ENCODE assay signal across 26 cellular contexts in the genomic region with DNA sequence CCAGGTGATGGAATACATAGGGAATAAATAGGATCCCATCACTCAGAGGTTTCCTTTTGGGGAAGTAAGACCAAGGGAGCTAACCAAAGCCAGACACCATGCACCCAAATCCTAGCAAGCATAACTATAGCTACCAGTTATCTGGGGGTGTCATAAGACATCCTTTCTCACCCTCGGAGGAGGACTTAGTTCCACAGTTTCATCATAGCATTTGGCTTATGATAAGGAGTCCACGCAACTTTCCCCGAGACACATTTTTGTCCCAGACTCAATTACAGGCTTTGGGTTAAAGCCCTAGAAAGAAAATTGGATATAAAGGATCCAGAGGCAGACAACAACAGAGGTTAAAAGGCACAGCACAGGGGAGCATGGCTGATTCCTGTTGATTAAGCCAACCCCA.
DNase-seq lines count a peak whose midpoint lies in the region; ATAC-seq, FAIRE-seq and TF ChIP-seq lines count a peak whose summit lies in the region.
"Had no signal": no experiment of that assay in that cellular context is flagged by ENCODE, and none has a peak within 500 bp of the region (broad histone marks: within the 10 kb centered on the region; RNA-seq: fewer than 3 reads in every experiment).

No MANE protein-coding gene starts in this region.

- WGBS in mesenchymal stem cell: 100% methylated on average over 3 of the region's 3 CpGs
- 26% methylated on average over 3 of the region's 3 CpGs for WGBS in smooth muscle cell (ENCODE audit: low lambda C conversion rate)
- 75 to 82% methylated on average over 3 of the region's 3 CpGs for WGBS in pancreas, 2 donors

- H3K4ac ChIP-seq in mesenchymal stem cell (ENCODE audit: low read depth in 1 of 2, low read length in 2 of 2): peak overlapping the region in 1 of 2 experiments; percentile 69

- H2BK5ac ChIP-seq in mesenchymal stem cell (ENCODE audit: low read depth, low read length, poor library complexity, severe bottlenecking): no peak overlapping the region

- no peaks in the 10 kb centered on the region for H3K79me1 ChIP-seq in mesenchymal stem cell (replicated peaks; ENCODE audit: low read length, poor library complexity, severe bottlenecking)

- no peak for TF ChIP-seq CTCF in fibroblast of pulmonary artery (IDR thresholded peaks at IDR 0.05; ENCODE audit: low read length, missing control alignments)
- no peak for TF ChIP-seq CTCF in smooth muscle cell (IDR thresholded peaks at IDR 0.05; ENCODE audit: borderline replicate concordance, insufficient read depth, poor library complexity, severe bottlenecking)
- TF ChIP-seq CTCF in pancreas (IDR thresholded peaks at IDR 0.05): no peak

- H3K27me3 ChIP-seq in mesenchymal stem cell (ENCODE audit: control insufficient read depth in 1 of 2, insufficient read depth in 1 of 2, low read length in 2 of 2) (no peaks in the 10 kb centered on the region), smooth muscle cell (ENCODE audit: low read depth) (no peaks in the 10 kb centered on the region), pancreas (no peaks in the 10 kb centered on the region)
- H3K27me3 ChIP-seq: BE2C, BLaER1 had no signal

- no peak overlapping the region for H2BK15ac ChIP-seq in mesenchymal stem cell (ENCODE audit: low read depth, poor library complexity, severe bottlenecking)

- peaks cover 3% of the 10 kb centered on the region for H3K4me1 ChIP-seq in mesenchymal stem cell (ENCODE audit: control insufficient read depth, insufficient read depth, low read depth, low read length)
- peaks cover 16% of the 10 kb centered on the region for H3K4me1 ChIP-seq in smooth muscle cell (ENCODE audit: low read depth)
- no peaks in the 10 kb centered on the region for H3K4me1 ChIP-seq in pancreas
- H3K4me1 ChIP-seq: BE2C, BLaER1 had no signal

- H2BK12ac ChIP-seq in mesenchymal stem cell (ENCODE audit: low read length in 2 of 2): peak overlapping the region; percentile 25 to 90

- H4K91ac ChIP-seq in mesenchymal stem cell (ENCODE audit: low read length): peak overlapping the region; percentile 80

- no peak overlapping the region for H4K8ac ChIP-seq in mesenchymal stem cell (ENCODE audit: low read length)

- peaks cover 31% of the 10 kb centered on the region for H3F3A ChIP-seq in smooth muscle cell (ENCODE audit: low read depth)

- H3K27ac ChIP-seq in mesenchymal stem cell (ENCODE audit: low read length, poor library complexity, severe bottlenecking) (no peak overlapping the region), smooth muscle cell (ENCODE audit: low read depth) (peak overlapping the region; percentile 21), pancreas (no peak overlapping the region)
- H3K27ac ChIP-seq: BLaER1 had no signal

- intact Hi-C loops in pancreas (cut with DNase I): no loop called here

- no peaks in the 10 kb centered on the region for H3K79me2 ChIP-seq in smooth muscle cell (ENCODE audit: low read depth)

- peaks cover 14% of the 10 kb centered on the region for H3K9me3 ChIP-seq in mesenchymal stem cell (ENCODE audit: control insufficient read depth, low read length)
- no peaks in the 10 kb centered on the region for H3K9me3 ChIP-seq in smooth muscle cell (replicated peaks; ENCODE audit: low read depth)
- H3K9me3 ChIP-seq in pancreas: no peaks in the 10 kb centered on the region
- H3K9me3 ChIP-seq: BE2C had no signal

- H2AK5ac ChIP-seq in mesenchymal stem cell (ENCODE audit: low read length, severe bottlenecking): no peak overlapping the region

- H2BK120ac ChIP-seq in mesenchymal stem cell (ENCODE audit: low read depth, low read length): no peak overlapping the region

- no peak overlapping the region for H3K23ac ChIP-seq in mesenchymal stem cell (ENCODE audit: low read length in 2 of 2)

- H3K14ac ChIP-seq in mesenchymal stem cell (ENCODE audit: low read length in 2 of 2): no peak overlapping the region

- peak overlapping the region; percentile 52 to 61 for H3K18ac ChIP-seq in mesenchymal stem cell (ENCODE audit: low read depth in 1 of 2, low read length in 2 of 2)

- DNase-seq in fibroblast of pulmonary artery (ENCODE audit: low read depth): peak; percentile 16
- DNase-seq in mesenchymal stem cell: no peak
- DNase-seq in smooth muscle cell (lab: John Stamatoyannopoulos, UW; ENCODE audit: unreplicated experiment): no peak
- DNase-seq in activated CD8-positive, alpha-beta memory T cell treated with anti-CD3 and anti-CD28 coated beads for 24 hours: no peak
- no peak for DNase-seq in pancreas
- DNase-seq: 8988T; ACHN; BE2C; C1 segment of cervical spinal cord; CD4-positive, alpha-beta memory T cell; CD4-positive, CD25-positive, alpha-beta regulatory T cell; CD8-positive, alpha-beta memory T cell; COR-L47; DMS 273 treated with DMSO at 0.1 percent for 48 hours; DMS153; DMS53; DMS79; DND-41; EL; GDM1 had no signal

- H3K4me2 ChIP-seq in mesenchymal stem cell (ENCODE audit: low read length, poor library complexity, severe bottlenecking) (no peak overlapping the region), smooth muscle cell (peak overlapping the region; percentile 22)
- H3K4me2 ChIP-seq: BLaER1 had no signal

- FAIRE-seq in pancreas (lab: Jason Lieb, UNC): no peak
- FAIRE-seq: A204.1, GM12878, GM12892, GM18507 had no signal

- no peak overlapping the region for H2AFZ ChIP-seq in mesenchymal stem cell (ENCODE audit: low read depth, low read length)
- peak overlapping the region; percentile 14 for H2AFZ ChIP-seq in smooth muscle cell (ENCODE audit: low read depth)

- ATAC-seq in pancreas (no peak), GM19324 (IDR thresholded peaks at IDR 0.05; ENCODE audit: low FRiP score, unreplicated experiment) (no peak)
- ATAC-seq: GM12878 had no signal

- H3K36me3 ChIP-seq in mesenchymal stem cell (ENCODE audit: control insufficient read depth in 1 of 2, insufficient read depth in 2 of 2, low read depth in 1 of 2, low read length in 2 of 2): no peaks in the 10 kb centered on the region
- peaks cover 10% of the 10 kb centered on the region for H3K36me3 ChIP-seq in smooth muscle cell (ENCODE audit: low read depth)
- H3K36me3 ChIP-seq in pancreas: no peaks in the 10 kb centered on the region
- H3K36me3 ChIP-seq: BE2C, BLaER1 had no signal

- no peak overlapping the region for H3K9ac ChIP-seq in mesenchymal stem cell (ENCODE audit: low read length)
- H3K9ac ChIP-seq in smooth muscle cell (ENCODE audit: low read depth): no peak overlapping the region
- H3K9ac ChIP-seq: BLaER1 had no signal

- no peaks in the 10 kb centered on the region for H4K20me1 ChIP-seq in smooth muscle cell (ENCODE audit: low read depth)
- H4K20me1 ChIP-seq: BLaER1 had no signal

- no peak overlapping the region for H3K4me3 ChIP-seq in fibroblast of pulmonary artery (replicated peaks; ENCODE audit: low read depth, low read length)
- H3K4me3 ChIP-seq in mesenchymal stem cell (ENCODE audit: insufficient read depth in 1 of 2, low read depth in 1 of 2, low read length in 2 of 2): no peak overlapping the region
- no peak overlapping the region for H3K4me3 ChIP-seq in smooth muscle cell
- no peak overlapping the region for H3K4me3 ChIP-seq in pancreas
- H3K4me3 ChIP-seq: BLaER1, GM12878 had no signal
